In the genomic region with DNA sequence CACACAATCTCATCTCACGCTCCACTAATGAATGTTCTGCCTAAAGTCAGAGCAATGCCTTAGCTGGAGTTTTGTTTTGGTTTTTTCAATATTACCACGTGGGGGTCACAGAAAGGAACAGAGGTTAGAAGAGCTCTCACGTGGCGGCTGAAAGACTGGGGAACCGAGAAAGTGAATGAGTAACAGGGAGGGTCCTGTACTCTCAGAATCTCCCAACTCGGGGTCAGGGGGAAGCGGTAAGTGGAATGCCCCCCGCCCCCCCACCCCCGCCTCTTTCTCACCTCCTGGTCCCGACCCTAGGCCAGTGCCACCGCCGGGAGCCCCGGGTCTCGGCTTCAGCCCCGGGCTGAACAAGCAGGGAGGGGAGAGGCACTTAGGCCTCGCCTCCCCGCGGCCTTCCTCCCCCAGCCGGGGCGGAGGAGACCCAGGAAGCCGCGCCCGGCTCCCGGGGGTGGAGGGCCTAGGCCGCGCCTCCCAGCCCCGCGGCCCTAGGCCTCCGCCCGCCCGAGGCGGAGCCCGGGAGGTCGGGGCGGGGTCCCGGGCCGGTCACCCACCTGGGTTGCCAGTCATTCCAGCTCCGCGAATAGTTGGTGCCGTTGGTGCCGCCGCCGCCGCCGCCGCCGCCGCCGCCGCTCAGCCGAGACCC, we compare ENCODE assay signal across 8 cellular contexts.
A peak's percentile ranks its signal among the peaks of the same experiment; 100 is the strongest.
DNase-seq lines count a peak whose midpoint lies in the region; ATAC-seq and TF ChIP-seq lines count a peak whose summit lies in the region.
"Not testable (repeated sequence)": the region's sequence is repeated elsewhere in the genome, so short reads cannot be mapped to it uniquely, and the experiment has no call there.

No MANE protein-coding gene starts in this region.

- H3K9me3 ChIP-seq in BE2C; effector memory CD4-positive, alpha-beta T cell (ENCODE audit: control insufficient read depth, low read length); lower lobe of right lung: not testable (repeated sequence)

- DNase-seq in BE2C (peak; percentile 57), OCI-M1 (lab: John Stamatoyannopoulos, UW) (peak; percentile 76), activated T-cell treated with anti-CD3 and anti-CD28 coated beads for 4 hours (peak; percentile 57), lower lobe of right lung (peak; percentile 81)
- DNase-seq in effector memory CD4-positive, alpha-beta T cell, result peak; percentile 53 to 69 (median 59)
- DNase-seq in stimulated activated CD4-positive, alpha-beta T cell treated with anti-CD3 and anti-CD28 coated beads, Interleukin-2, amount 100 ng/mL, for 48 hours, result peak; percentile 44 to 68

- not testable (repeated sequence) for H3K27me3 ChIP-seq in BE2C; effector memory CD4-positive, alpha-beta T cell (replicated peaks; ENCODE audit: control insufficient read depth, insufficient read depth, low read length, poor library complexity, severe bottlenecking); lower lobe of right lung (ENCODE audit: low read depth)

- not testable (repeated sequence) for TF ChIP-seq CTCF in BE2C (IDR thresholded peaks at IDR 0.05; ENCODE audit: low read depth, low read length); lower lobe of right lung (IDR thresholded peaks at IDR 0.05)

- H3K4me3 ChIP-seq in BE2C (ENCODE audit: low read depth, low read length) (peak overlapping the region; percentile 79), lower lobe of right lung (peak overlapping the region; percentile 87)
- peak overlapping the region; percentile 98 for H3K4me3 ChIP-seq in effector memory CD4-positive, alpha-beta T cell (ENCODE audit: insufficient read depth, low read depth, low read length, poor library complexity, severe bottlenecking)

- ATAC-seq in GM19467 (IDR thresholded peaks at IDR 0.05; ENCODE audit: unreplicated experiment) (peak; percentile 37), HG03280 (IDR thresholded peaks at IDR 0.05; ENCODE audit: unreplicated experiment) (peak; percentile 40), lower lobe of right lung (peak; percentile 91 to 93)

- not testable (repeated sequence) for H3K4me1 ChIP-seq in BE2C; effector memory CD4-positive, alpha-beta T cell (ENCODE audit: control insufficient read depth, insufficient read depth, low read length, poor library complexity, severe bottlenecking); lower lobe of right lung

- peak overlapping the region; percentile 97 for H3K27ac ChIP-seq in effector memory CD4-positive, alpha-beta T cell (ENCODE audit: insufficient read depth, low read length, poor library complexity, severe bottlenecking)
- H3K27ac ChIP-seq in lower lobe of right lung, result peak overlapping the region; percentile 91

- H3K36me3 ChIP-seq in BE2C; effector memory CD4-positive, alpha-beta T cell (ENCODE audit: control insufficient read depth, insufficient read depth, low read length); lower lobe of right lung: not testable (repeated sequence)

- intact Hi-C loops in lower lobe of right lung (cut with DNase I), result not testable (repeated sequence)

Comparison
In these comparisons a context has a peak if more than half of its experiments do, and no peak if none do; other contexts are left out.
1. Peak in every context shown above with its lines: DNase-seq, ATAC-seq, H3K4me3 ChIP-seq and H3K27ac ChIP-seq.
2. ATAC-seq: peak in every context shown above with its lines; median percentile 92 in lower lobe of right lung; 40 in HG03280; 37 in GM19467.